Comparison of ENCODE assay signal across 33 cellular contexts in the genomic region with DNA sequence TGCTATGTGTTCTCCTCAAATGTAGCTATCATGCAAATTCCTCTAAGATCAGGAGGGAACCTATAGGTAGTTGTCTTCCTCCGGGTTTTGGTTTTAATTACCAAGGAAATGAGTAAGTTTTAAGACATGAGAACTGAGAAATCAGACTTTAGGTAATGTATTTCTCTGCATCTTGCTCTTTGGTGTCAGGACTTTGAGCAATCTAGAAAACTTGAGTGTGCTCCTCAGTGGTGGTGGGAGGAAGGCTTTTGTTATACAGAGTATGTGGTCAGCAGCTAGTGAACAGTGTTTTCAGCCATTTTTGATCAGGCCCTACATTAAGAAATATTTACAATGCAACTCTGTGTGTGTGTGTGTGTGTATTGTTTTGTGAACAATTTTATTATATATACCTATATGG.
DNase-seq lines count a peak whose midpoint lies in the region; ATAC-seq and FAIRE-seq lines count a peak whose summit lies in the region.
"Had no signal": no experiment of that assay in that cellular context is flagged by ENCODE, and none has a peak within 500 bp of the region (broad histone marks: within the 10 kb centered on the region; RNA-seq: fewer than 3 reads in every experiment).

No MANE protein-coding gene starts in this region.

- CTCF ChIA-PET in activated naive CD4-positive, alpha-beta T cell treated with anti-CD3 and anti-CD28 coated beads for 36 hours (lab: Charles Lee) = no interaction called here

- no peaks in the 10 kb centered on the region for H3K9me3 Mint-ChIP-seq in activated naive CD8-positive, alpha-beta T cell treated with anti-CD3 and anti-CD28 coated beads, Interleukin-2, amount 50 U/mL, for 24 hours
- H3K9me3 Mint-ChIP-seq in activated naive CD8-positive, alpha-beta T cell treated with anti-CD3 and anti-CD28 coated beads for 36 hours = peaks cover 2% of the 10 kb centered on the region
- H3K9me3 Mint-ChIP-seq in stimulated activated naive CD8-positive, alpha-beta T cell treated with anti-CD3 and anti-CD28 coated beads, Interleukin-15, amount 100 ng/mL, for 72 hours = no peaks in the 10 kb centered on the region
- no peaks in the 10 kb centered on the region for H3K9me3 Mint-ChIP-seq in activated naive CD4-positive, alpha-beta T cell treated with anti-CD3 and anti-CD28 coated beads for 36 hours
- H3K9me3 Mint-ChIP-seq: CD14-positive monocyte; CD4-positive, alpha-beta T cell; CD8-positive, alpha-beta T cell had no signal

- H3K27ac Mint-ChIP-seq in activated naive CD8-positive, alpha-beta T cell treated with anti-CD3 and anti-CD28 coated beads, Interleukin-2, amount 50 U/mL, for 24 hours = no peak overlapping the region
- H3K27ac Mint-ChIP-seq in activated naive CD8-positive, alpha-beta T cell treated with anti-CD3 and anti-CD28 coated beads for 36 hours = no peak overlapping the region
- peak overlapping the region in 1 of 2 donors; percentile 13 for H3K27ac Mint-ChIP-seq in stimulated activated naive CD8-positive, alpha-beta T cell treated with anti-CD3 and anti-CD28 coated beads, Interleukin-15, amount 100 ng/mL, for 72 hours
- H3K27ac Mint-ChIP-seq in activated naive CD4-positive, alpha-beta T cell treated with anti-CD3 and anti-CD28 coated beads for 36 hours = no peak overlapping the region
- H3K27ac Mint-ChIP-seq: B cell; CD14-positive monocyte; CD4-positive, alpha-beta memory T cell; CD4-positive, alpha-beta T cell; CD4-positive, CD25-positive, alpha-beta regulatory T cell; CD8-positive, alpha-beta memory T cell; CD8-positive, alpha-beta T cell had no signal

- DNase-seq in activated naive CD8-positive, alpha-beta T cell treated with anti-CD3 and anti-CD28 coated beads, Interleukin-2, amount 50 U/mL, for 24 hours = no peak
- no peak for DNase-seq in activated naive CD8-positive, alpha-beta T cell treated with anti-CD3 and anti-CD28 coated beads for 36 hours
- DNase-seq in GM18507 (ENCODE audit: extremely low spot score, insufficient read length, low read depth) = no peak
- no peak for DNase-seq in stimulated activated naive CD8-positive, alpha-beta T cell treated with anti-CD3 and anti-CD28 coated beads, Interleukin-15, Interleukin-2, amounts not matched to agents 100 U/mL and 50 U/mL, for 24 hours
- no peak for DNase-seq in stimulated activated naive CD8-positive, alpha-beta T cell treated with anti-CD3 and anti-CD28 coated beads, Interleukin-15, amount 100 ng/mL, for 72 hours
- DNase-seq in activated naive CD4-positive, alpha-beta T cell treated with anti-CD3 and anti-CD28 coated beads for 36 hours = no peak
- no peak for DNase-seq in activated CD4-positive, CD25-positive, alpha-beta regulatory T cell treated with anti-CD3 and anti-CD28 coated beads, Interleukin-2, amount 50 U/mL, for 72 hours
- DNase-seq: 8988T; ACHN; AML-193; BE2C; C1 segment of cervical spinal cord; Caco-2; Calu3; CD4-positive, alpha-beta memory T cell; CD4-positive, alpha-beta T cell; CD4-positive, CD25-positive, alpha-beta regulatory T cell; CD8-positive, alpha-beta memory T cell; CD8-positive, alpha-beta T cell; COR-L47; DMS 273 treated with DMSO at 0.1 percent for 48 hours; DMS153; DMS53; DMS79; DMS79 treated with DMSO at 0.1 percent for 48 hours; DND-41; EL had no signal

- no peaks in the 10 kb centered on the region for H3K36me3 Mint-ChIP-seq in activated naive CD8-positive, alpha-beta T cell treated with anti-CD3 and anti-CD28 coated beads, Interleukin-2, amount 50 U/mL, for 24 hours (ENCODE audit: low read depth)
- H3K36me3 Mint-ChIP-seq in activated naive CD8-positive, alpha-beta T cell treated with anti-CD3 and anti-CD28 coated beads for 36 hours = peaks cover 9% of the 10 kb centered on the region
- H3K36me3 Mint-ChIP-seq in activated naive CD4-positive, alpha-beta T cell treated with anti-CD3 and anti-CD28 coated beads for 36 hours (ENCODE audit: low read depth) = no peaks in the 10 kb centered on the region
- H3K36me3 Mint-ChIP-seq: CD14-positive monocyte; CD4-positive, alpha-beta memory T cell; CD4-positive, CD25-positive, alpha-beta regulatory T cell; CD8-positive, alpha-beta memory T cell; CD8-positive, alpha-beta T cell had no signal

- H3K27me3 Mint-ChIP-seq in activated naive CD8-positive, alpha-beta T cell treated with anti-CD3 and anti-CD28 coated beads, Interleukin-2, amount 50 U/mL, for 24 hours = no peaks in the 10 kb centered on the region
- H3K27me3 Mint-ChIP-seq in activated naive CD8-positive, alpha-beta T cell treated with anti-CD3 and anti-CD28 coated beads for 36 hours = no peaks in the 10 kb centered on the region
- H3K27me3 Mint-ChIP-seq in stimulated activated naive CD8-positive, alpha-beta T cell treated with anti-CD3 and anti-CD28 coated beads, Interleukin-15, amount 100 ng/mL, for 72 hours = no peaks in the 10 kb centered on the region
- no peaks in the 10 kb centered on the region for H3K27me3 Mint-ChIP-seq in activated naive CD4-positive, alpha-beta T cell treated with anti-CD3 and anti-CD28 coated beads for 36 hours (ENCODE audit: low read depth)
- H3K27me3 Mint-ChIP-seq: B cell; CD4-positive, alpha-beta memory T cell; CD4-positive, alpha-beta T cell; CD4-positive, CD25-positive, alpha-beta regulatory T cell had no signal

- intact Hi-C loops in activated naive CD4-positive, alpha-beta T cell treated with anti-CD3 and anti-CD28 coated beads for 36 hours (cut with micrococcal nuclease) = no loop called here

- ATAC-seq in activated naive CD8-positive, alpha-beta T cell treated with anti-CD3 and anti-CD28 coated beads, Interleukin-2, amount 50 U/mL, for 24 hours = peak; percentile 57
- peak; percentile 43 for ATAC-seq in stimulated activated naive CD8-positive, alpha-beta T cell treated with anti-CD3 and anti-CD28 coated beads, Interleukin-15, Interleukin-2, amounts not matched to agents 100 U/mL and 50 U/mL, for 24 hours
- peak; percentile 64 for ATAC-seq in stimulated activated naive CD8-positive, alpha-beta T cell treated with anti-CD3 and anti-CD28 coated beads, Interleukin-15, amount 100 ng/mL, for 72 hours
- no peak for ATAC-seq in HG03175 (IDR thresholded peaks at IDR 0.05; ENCODE audit: unreplicated experiment)
- ATAC-seq: A549; CD8-positive, alpha-beta T cell had no signal

- peak; percentile 48 for FAIRE-seq in GM18507 (lab: Jason Lieb, UNC)
- FAIRE-seq: A204.1, A549, D721Med had no signal

- H3K4me3 Mint-ChIP-seq in activated naive CD8-positive, alpha-beta T cell treated with anti-CD3 and anti-CD28 coated beads, Interleukin-2, amount 50 U/mL, for 24 hours = no peak overlapping the region
- H3K4me3 Mint-ChIP-seq in activated naive CD8-positive, alpha-beta T cell treated with anti-CD3 and anti-CD28 coated beads for 36 hours = no peak overlapping the region
- no peak overlapping the region for H3K4me3 Mint-ChIP-seq in stimulated activated naive CD8-positive, alpha-beta T cell treated with anti-CD3 and anti-CD28 coated beads, Interleukin-15, amount 100 ng/mL, for 72 hours
- no peak overlapping the region for H3K4me3 Mint-ChIP-seq in activated naive CD4-positive, alpha-beta T cell treated with anti-CD3 and anti-CD28 coated beads for 36 hours
- H3K4me3 Mint-ChIP-seq: B cell; CD14-positive monocyte; CD4-positive, alpha-beta memory T cell; CD4-positive, alpha-beta T cell; CD8-positive, alpha-beta memory T cell; CD8-positive, alpha-beta T cell had no signal

- H3K4me1 Mint-ChIP-seq in activated naive CD8-positive, alpha-beta T cell treated with anti-CD3 and anti-CD28 coated beads, Interleukin-2, amount 50 U/mL, for 24 hours = peaks cover 16% of the 10 kb centered on the region
- H3K4me1 Mint-ChIP-seq in activated naive CD8-positive, alpha-beta T cell treated with anti-CD3 and anti-CD28 coated beads for 36 hours = peaks cover 23% of the 10 kb centered on the region
- peaks cover 29% of the 10 kb centered on the region for H3K4me1 Mint-ChIP-seq in stimulated activated naive CD8-positive, alpha-beta T cell treated with anti-CD3 and anti-CD28 coated beads, Interleukin-15, amount 100 ng/mL, for 72 hours
- H3K4me1 Mint-ChIP-seq in activated naive CD4-positive, alpha-beta T cell treated with anti-CD3 and anti-CD28 coated beads for 36 hours (ENCODE audit: low read depth) = no peaks in the 10 kb centered on the region
- H3K4me1 Mint-ChIP-seq: B cell; CD14-positive monocyte; CD4-positive, alpha-beta memory T cell; CD4-positive, CD25-positive, alpha-beta regulatory T cell; CD8-positive, alpha-beta memory T cell had no signal
